1 cellular context compared by ENCODE assay signal in genomic region chr14:74414380-74414779, GRCh38.
TF ChIP-seq lines count a peak whose summit lies in the region.

No MANE protein-coding gene starts in this region.

TF ChIP-seq in GM23338, 12 proteins besides CTCF, POLR2A, EP300 and RAD21 (continued from another document):
- TF ChIP-seq ZNF462 (CRISPR knock-in tag; IDR thresholded peaks at IDR 0.05) (no peak; the same call in 1 of the 2 replicates), POLR2AphosphoS5 (IDR thresholded peaks at IDR 0.05; ENCODE audit: low read depth) (no peak), JUNB (IDR thresholded peaks at IDR 0.05; ENCODE audit: unreplicated experiment) (no peak), EZH2phosphoT487 (IDR thresholded peaks at IDR 0.05; ENCODE audit: unreplicated experiment) (no peak), EZH2 (IDR thresholded peaks at IDR 0.05; ENCODE audit: low read depth, unreplicated experiment) (no peak), NANOG (IDR thresholded peaks at IDR 0.05; ENCODE audit: borderline replicate concordance) (no peak), ZNF331 (CRISPR knock-in tag; IDR thresholded peaks at IDR 0.05; ENCODE audit: low read depth) (no peak), CREB1 (CRISPR knock-in tag; IDR thresholded peaks at IDR 0.05; ENCODE audit: low read depth) (no peak)
- TF ChIP-seq, protein P1, sequence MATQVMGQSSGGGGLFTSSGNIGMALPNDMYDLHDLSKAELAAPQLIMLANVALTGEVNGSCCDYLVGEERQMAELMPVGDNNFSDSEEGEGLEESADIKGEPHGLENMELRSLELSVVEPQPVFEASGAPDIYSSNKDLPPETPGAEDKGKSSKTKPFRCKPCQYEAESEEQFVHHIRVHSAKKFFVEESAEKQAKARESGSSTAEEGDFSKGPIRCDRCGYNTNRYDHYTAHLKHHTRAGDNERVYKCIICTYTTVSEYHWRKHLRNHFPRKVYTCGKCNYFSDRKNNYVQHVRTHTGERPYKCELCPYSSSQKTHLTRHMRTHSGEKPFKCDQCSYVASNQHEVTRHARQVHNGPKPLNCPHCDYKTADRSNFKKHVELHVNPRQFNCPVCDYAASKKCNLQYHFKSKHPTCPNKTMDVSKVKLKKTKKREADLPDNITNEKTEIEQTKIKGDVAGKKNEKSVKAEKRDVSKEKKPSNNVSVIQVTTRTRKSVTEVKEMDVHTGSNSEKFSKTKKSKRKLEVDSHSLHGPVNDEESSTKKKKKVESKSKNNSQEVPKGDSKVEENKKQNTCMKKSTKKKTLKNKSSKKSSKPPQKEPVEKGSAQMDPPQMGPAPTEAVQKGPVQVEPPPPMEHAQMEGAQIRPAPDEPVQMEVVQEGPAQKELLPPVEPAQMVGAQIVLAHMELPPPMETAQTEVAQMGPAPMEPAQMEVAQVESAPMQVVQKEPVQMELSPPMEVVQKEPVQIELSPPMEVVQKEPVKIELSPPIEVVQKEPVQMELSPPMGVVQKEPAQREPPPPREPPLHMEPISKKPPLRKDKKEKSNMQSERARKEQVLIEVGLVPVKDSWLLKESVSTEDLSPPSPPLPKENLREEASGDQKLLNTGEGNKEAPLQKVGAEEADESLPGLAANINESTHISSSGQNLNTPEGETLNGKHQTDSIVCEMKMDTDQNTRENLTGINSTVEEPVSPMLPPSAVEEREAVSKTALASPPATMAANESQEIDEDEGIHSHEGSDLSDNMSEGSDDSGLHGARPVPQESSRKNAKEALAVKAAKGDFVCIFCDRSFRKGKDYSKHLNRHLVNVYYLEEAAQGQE (IDR thresholded peaks at IDR 0.05; ENCODE audit: unreplicated experiment), result no peak
